1 cellular context compared by ENCODE assay signal in the genomic region with DNA sequence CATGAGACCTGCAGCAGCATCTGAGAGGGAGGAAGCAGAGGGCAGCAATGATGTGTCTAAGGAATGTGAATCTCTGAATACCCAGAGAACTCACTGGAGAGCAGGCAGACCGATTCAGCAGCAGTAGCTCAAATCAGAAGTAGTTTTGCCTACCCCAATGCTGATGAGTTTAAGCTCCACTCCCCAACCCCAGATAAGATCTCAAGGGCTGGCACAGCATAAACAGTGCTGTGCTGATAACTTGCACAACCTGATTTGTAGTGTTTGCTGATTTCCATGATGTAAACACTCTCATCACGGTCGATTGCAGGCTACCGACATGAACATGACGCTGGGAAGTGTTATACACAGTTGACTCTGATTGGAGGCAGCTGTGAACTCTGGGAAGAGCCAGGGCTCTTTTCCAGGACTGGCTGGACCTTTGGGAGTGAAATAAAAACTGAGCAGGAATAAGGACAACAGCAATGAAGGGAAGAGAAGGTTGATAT.
TF ChIP-seq lines count a peak whose summit lies in the region.

No MANE protein-coding gene starts in this region.

TF ChIP-seq in HepG2, 621 proteins besides CTCF, POLR2A, EP300 and RAD21 (continued from another document and continues in another):
- no peak for TF ChIP-seq ASH2L (IDR thresholded peaks at IDR 0.05; ENCODE audit: insufficient read length, low read depth, low read length)
- no peak for TF ChIP-seq CAMTA2 (CRISPR knock-in tag; IDR thresholded peaks at IDR 0.05; ENCODE audit: borderline replicate concordance)
- no peak for TF ChIP-seq ATF1 (CRISPR knock-in tag; IDR thresholded peaks at IDR 0.05)
- TF ChIP-seq ZNF207 (IDR thresholded peaks at IDR 0.05; ENCODE audit: borderline replicate concordance): no peak
- TF ChIP-seq, protein P1, sequence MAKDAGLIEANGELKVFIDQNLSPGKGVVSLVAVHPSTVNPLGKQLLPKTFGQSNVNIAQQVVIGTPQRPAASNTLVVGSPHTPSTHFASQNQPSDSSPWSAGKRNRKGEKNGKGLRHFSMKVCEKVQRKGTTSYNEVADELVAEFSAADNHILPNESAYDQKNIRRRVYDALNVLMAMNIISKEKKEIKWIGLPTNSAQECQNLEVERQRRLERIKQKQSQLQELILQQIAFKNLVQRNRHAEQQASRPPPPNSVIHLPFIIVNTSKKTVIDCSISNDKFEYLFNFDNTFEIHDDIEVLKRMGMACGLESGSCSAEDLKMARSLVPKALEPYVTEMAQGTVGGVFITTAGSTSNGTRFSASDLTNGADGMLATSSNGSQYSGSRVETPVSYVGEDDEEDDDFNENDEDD (CRISPR knock-in tag; IDR thresholded peaks at IDR 0.05; ENCODE audit: borderline replicate concordance): no peak
- TF ChIP-seq ZIK1 (CRISPR knock-in tag; IDR thresholded peaks at IDR 0.05; ENCODE audit: borderline replicate concordance, low read depth): no peak
- 0 out of 2 replicates have a peak, but pooled peaks have one; percentile 25 for TF ChIP-seq ZNF331 (CRISPR knock-in tag; IDR thresholded peaks at IDR 0.05)
- TF ChIP-seq KAT8 (CRISPR knock-in tag; IDR thresholded peaks at IDR 0.05): no peak
- TF ChIP-seq HOXA9 (CRISPR knock-in tag; IDR thresholded peaks at IDR 0.05; ENCODE audit: borderline replicate concordance): no peak
- TF ChIP-seq, protein P2, sequence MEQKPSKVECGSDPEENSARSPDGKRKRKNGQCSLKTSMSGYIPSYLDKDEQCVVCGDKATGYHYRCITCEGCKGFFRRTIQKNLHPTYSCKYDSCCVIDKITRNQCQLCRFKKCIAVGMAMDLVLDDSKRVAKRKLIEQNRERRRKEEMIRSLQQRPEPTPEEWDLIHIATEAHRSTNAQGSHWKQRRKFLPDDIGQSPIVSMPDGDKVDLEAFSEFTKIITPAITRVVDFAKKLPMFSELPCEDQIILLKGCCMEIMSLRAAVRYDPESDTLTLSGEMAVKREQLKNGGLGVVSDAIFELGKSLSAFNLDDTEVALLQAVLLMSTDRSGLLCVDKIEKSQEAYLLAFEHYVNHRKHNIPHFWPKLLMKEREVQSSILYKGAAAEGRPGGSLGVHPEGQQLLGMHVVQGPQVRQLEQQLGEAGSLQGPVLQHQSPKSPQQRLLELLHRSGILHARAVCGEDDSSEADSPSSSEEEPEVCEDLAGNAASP (CRISPR knock-in tag; IDR thresholded peaks at IDR 0.05; ENCODE audit: borderline replicate concordance): no peak
- TF ChIP-seq TAF15 (IDR thresholded peaks at IDR 0.05; ENCODE audit: low read depth, low read length, poor library complexity, severe bottlenecking): no peak
- TF ChIP-seq CENPX (CRISPR knock-in tag; IDR thresholded peaks at IDR 0.05): no peak
- no peak for TF ChIP-seq DMAP1 (CRISPR knock-in tag; IDR thresholded peaks at IDR 0.05)
- TF ChIP-seq, protein P3, sequence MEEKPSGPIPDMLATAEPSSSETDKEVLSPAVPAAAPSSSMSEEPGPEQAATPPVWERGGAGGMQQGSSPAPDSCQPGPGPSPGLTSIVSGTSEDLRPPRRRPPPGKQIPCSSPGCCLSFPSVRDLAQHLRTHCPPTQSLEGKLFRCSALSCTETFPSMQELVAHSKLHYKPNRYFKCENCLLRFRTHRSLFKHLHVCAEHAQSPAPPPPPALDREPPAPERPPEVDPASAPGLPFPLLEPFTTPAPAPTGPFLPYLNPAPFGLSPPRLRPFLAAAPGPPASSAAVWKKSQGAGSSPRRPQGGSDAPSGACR (CRISPR knock-in tag; IDR thresholded peaks at IDR 0.05): no peak
- no peak for TF ChIP-seq DNMT1 (CRISPR knock-in tag; IDR thresholded peaks at IDR 0.05)
- TF ChIP-seq ZNF629 (CRISPR knock-in tag; conservative IDR thresholded peaks at IDR 0.05): no peak
- TF ChIP-seq, protein P4, sequence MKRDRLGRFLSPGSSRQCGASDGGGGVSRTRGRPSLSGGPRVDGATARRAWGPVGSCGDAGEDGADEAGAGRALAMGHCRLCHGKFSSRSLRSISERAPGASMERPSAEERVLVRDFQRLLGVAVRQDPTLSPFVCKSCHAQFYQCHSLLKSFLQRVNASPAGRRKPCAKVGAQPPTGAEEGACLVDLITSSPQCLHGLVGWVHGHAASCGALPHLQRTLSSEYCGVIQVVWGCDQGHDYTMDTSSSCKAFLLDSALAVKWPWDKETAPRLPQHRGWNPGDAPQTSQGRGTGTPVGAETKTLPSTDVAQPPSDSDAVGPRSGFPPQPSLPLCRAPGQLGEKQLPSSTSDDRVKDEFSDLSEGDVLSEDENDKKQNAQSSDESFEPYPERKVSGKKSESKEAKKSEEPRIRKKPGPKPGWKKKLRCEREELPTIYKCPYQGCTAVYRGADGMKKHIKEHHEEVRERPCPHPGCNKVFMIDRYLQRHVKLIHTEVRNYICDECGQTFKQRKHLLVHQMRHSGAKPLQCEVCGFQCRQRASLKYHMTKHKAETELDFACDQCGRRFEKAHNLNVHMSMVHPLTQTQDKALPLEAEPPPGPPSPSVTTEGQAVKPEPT (CRISPR knock-in tag; IDR thresholded peaks at IDR 0.05; ENCODE audit: low read depth): no peak
- no peak for TF ChIP-seq STAT5B (CRISPR knock-in tag; IDR thresholded peaks at IDR 0.05)
- TF ChIP-seq, protein P5, sequence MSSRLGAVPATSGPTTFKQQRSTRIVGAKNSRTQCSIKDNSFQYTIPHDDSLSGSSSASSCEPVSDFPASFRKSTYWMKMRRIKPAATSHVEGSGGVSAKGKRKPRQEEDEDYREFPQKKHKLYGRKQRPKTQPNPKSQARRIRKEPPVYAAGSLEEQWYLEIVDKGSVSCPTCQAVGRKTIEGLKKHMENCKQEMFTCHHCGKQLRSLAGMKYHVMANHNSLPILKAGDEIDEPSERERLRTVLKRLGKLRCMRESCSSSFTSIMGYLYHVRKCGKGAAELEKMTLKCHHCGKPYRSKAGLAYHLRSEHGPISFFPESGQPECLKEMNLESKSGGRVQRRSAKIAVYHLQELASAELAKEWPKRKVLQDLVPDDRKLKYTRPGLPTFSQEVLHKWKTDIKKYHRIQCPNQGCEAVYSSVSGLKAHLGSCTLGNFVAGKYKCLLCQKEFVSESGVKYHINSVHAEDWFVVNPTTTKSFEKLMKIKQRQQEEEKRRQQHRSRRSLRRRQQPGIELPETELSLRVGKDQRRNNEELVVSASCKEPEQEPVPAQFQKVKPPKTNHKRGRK (CRISPR knock-in tag; IDR thresholded peaks at IDR 0.05): no peak
- TF ChIP-seq FOXA3 (CRISPR knock-in tag; IDR thresholded peaks at IDR 0.05): peak; percentile 83
- 0 out of 2 replicates have a peak, but pooled peaks have one; percentile 40 for TF ChIP-seq RXRB (CRISPR knock-in tag; IDR thresholded peaks at IDR 0.05; ENCODE audit: borderline replicate concordance)
- TF ChIP-seq MLLT10 (CRISPR knock-in tag; IDR thresholded peaks at IDR 0.05): no peak
- TF ChIP-seq ZNF318 (CRISPR knock-in tag; IDR thresholded peaks at IDR 0.05): no peak
- TF ChIP-seq GPN1 (CRISPR knock-in tag; IDR thresholded peaks at IDR 0.05; ENCODE audit: borderline replicate concordance): no peak
- TF ChIP-seq XRCC5 (optimal IDR thresholded peaks at IDR 0.05; ENCODE audit: low read length): no peak
- TF ChIP-seq RORA (CRISPR knock-in tag; IDR thresholded peaks at IDR 0.05): no peak
- TF ChIP-seq ZNF383 (CRISPR knock-in tag; IDR thresholded peaks at IDR 0.05; ENCODE audit: borderline replicate concordance): no peak
- no peak for TF ChIP-seq SMARCE1 (IDR thresholded peaks at IDR 0.05; ENCODE audit: borderline replicate concordance)
- TF ChIP-seq ZNF446 (CRISPR knock-in tag; IDR thresholded peaks at IDR 0.05): no peak
- TF ChIP-seq, protein P6, sequence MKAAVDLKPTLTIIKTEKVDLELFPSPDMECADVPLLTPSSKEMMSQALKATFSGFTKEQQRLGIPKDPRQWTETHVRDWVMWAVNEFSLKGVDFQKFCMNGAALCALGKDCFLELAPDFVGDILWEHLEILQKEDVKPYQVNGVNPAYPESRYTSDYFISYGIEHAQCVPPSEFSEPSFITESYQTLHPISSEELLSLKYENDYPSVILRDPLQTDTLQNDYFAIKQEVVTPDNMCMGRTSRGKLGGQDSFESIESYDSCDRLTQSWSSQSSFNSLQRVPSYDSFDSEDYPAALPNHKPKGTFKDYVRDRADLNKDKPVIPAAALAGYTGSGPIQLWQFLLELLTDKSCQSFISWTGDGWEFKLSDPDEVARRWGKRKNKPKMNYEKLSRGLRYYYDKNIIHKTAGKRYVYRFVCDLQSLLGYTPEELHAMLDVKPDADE (CRISPR knock-in tag; IDR thresholded peaks at IDR 0.05): no peak
- TF ChIP-seq ZNF678 (CRISPR knock-in tag; IDR thresholded peaks at IDR 0.05): no peak
- no peak for TF ChIP-seq GZF1 (CRISPR knock-in tag; IDR thresholded peaks at IDR 0.05)
- 0 out of 2 replicates have a peak, but pooled peaks have one; percentile 12 for TF ChIP-seq NR2C2 (CRISPR knock-in tag; IDR thresholded peaks at IDR 0.05; ENCODE audit: borderline replicate concordance)
- no peak for TF ChIP-seq TOE1 (CRISPR knock-in tag; IDR thresholded peaks at IDR 0.05)
- TF ChIP-seq ZNF790 (CRISPR knock-in tag; IDR thresholded peaks at IDR 0.05; ENCODE audit: borderline replicate concordance): no peak
- TF ChIP-seq ZNF335 (CRISPR knock-in tag; IDR thresholded peaks at IDR 0.05): no peak
- TF ChIP-seq ZNF567 (CRISPR knock-in tag; IDR thresholded peaks at IDR 0.05; ENCODE audit: borderline replicate concordance): no peak
- TF ChIP-seq EZH2 (conservative IDR thresholded peaks at IDR 0.05; ENCODE audit: low read depth, low read length): no peak
- no peak for TF ChIP-seq PREB (CRISPR knock-in tag; IDR thresholded peaks at IDR 0.05)
- TF ChIP-seq FOXP4 (CRISPR knock-in tag; IDR thresholded peaks at IDR 0.05): peak; percentile 87
- TF ChIP-seq TOPORS (CRISPR knock-in tag; IDR thresholded peaks at IDR 0.05): no peak
- TF ChIP-seq ZNF792 (CRISPR knock-in tag; IDR thresholded peaks at IDR 0.05): no peak
- TF ChIP-seq MBNL3 (CRISPR knock-in tag; conservative IDR thresholded peaks at IDR 0.05): no peak
- no peak for TF ChIP-seq MEIS2 (CRISPR knock-in tag; IDR thresholded peaks at IDR 0.05)
- peak; percentile 84 for TF ChIP-seq SALL1 (CRISPR knock-in tag; IDR thresholded peaks at IDR 0.05)
- no peak for TF ChIP-seq ZNF543 (CRISPR knock-in tag; IDR thresholded peaks at IDR 0.05)
